ENCODE assay signal across 1 cellular context in genomic region chr22:31489632-31490495, GRCh38.
TF ChIP-seq lines count a peak whose summit lies in the region.

TSS of gene EIF4ENIF1 (minus strand) at chr22:31489842. CDS start at chr22:31488718, 1,124 bp downstream.

TF ChIP-seq in HEK293, 187 proteins besides CTCF, POLR2A, EP300 and RAD21 (continued from another document and continues in another):
- TF ChIP-seq TSHZ1 (tag by site-specific recombination; IDR thresholded peaks at IDR 0.05; ENCODE audit: borderline replicate concordance) (no peak; the same call in 1 of the 2 replicates), ZNF449 (tag by site-specific recombination; IDR thresholded peaks at IDR 0.05) (peak; percentile 56; the same call in 1 of the 2 replicates), SCRT1 (tag by site-specific recombination; IDR thresholded peaks at IDR 0.05; ENCODE audit: borderline replicate concordance) (no peak), ZSCAN5A (tag by site-specific recombination; IDR thresholded peaks at IDR 0.05) (peak; percentile 80), ZNF426 (tag by site-specific recombination; IDR thresholded peaks at IDR 0.05) (no peak), ZNF341 (tag by site-specific recombination; IDR thresholded peaks at IDR 0.05; ENCODE audit: low read depth) (peak; percentile 53; the same call in 1 of the 2 replicates), HIC1 (tag by site-specific recombination; IDR thresholded peaks at IDR 0.05) (no peak), ZNF248 (tag by site-specific recombination; IDR thresholded peaks at IDR 0.05) (no peak), PRDM4 (tag by site-specific recombination; IDR thresholded peaks at IDR 0.05) (peak; percentile 39; the same call in 1 of the 2 replicates), MEIS1 (CRISPR knock-in tag; IDR thresholded peaks at IDR 0.05; ENCODE audit: borderline replicate concordance) (no peak), ZNF114 (tag by site-specific recombination; IDR thresholded peaks at IDR 0.05) (no peak), ZNF202 (tag by site-specific recombination; IDR thresholded peaks at IDR 0.05; ENCODE audit: borderline replicate concordance) (no peak), INSM2 (tag by site-specific recombination; IDR thresholded peaks at IDR 0.05) (peak; percentile 30; the same call in 1 of the 2 replicates), ZNF354C (tag by site-specific recombination; IDR thresholded peaks at IDR 0.05; ENCODE audit: borderline replicate concordance, low read depth) (no peak), ZNF121 (tag by site-specific recombination; IDR thresholded peaks at IDR 0.05) (peak; percentile 29; the same call in 1 of the 2 replicates), HOXD13 (CRISPR knock-in tag; IDR thresholded peaks at IDR 0.05; ENCODE audit: borderline replicate concordance) (no peak), MYNN (tag by site-specific recombination; IDR thresholded peaks at IDR 0.05; ENCODE audit: borderline replicate concordance) (no peak), WT1 (tag by site-specific recombination; IDR thresholded peaks at IDR 0.05) (no peak), ZBTB8A (tag by site-specific recombination; IDR thresholded peaks at IDR 0.05) (peak; percentile 69), RBAK (tag by site-specific recombination; IDR thresholded peaks at IDR 0.05) (no peak), ZNF513 (tag by site-specific recombination; IDR thresholded peaks at IDR 0.05) (no peak), ZNF837 (tag by site-specific recombination; IDR thresholded peaks at IDR 0.05) (no peak), ZNF610 (tag by site-specific recombination; IDR thresholded peaks at IDR 0.05; ENCODE audit: borderline replicate concordance) (peak; percentile 74; the same call in 1 of the 2 replicates), ZBTB7A (tag by site-specific recombination; IDR thresholded peaks at IDR 0.05; ENCODE audit: low read depth) (no peak; the same call in 1 of the 2 replicates), ZNF621 (tag by site-specific recombination; IDR thresholded peaks at IDR 0.05) (no peak), TRIM28 (IDR thresholded peaks at IDR 0.05; ENCODE audit: borderline replicate concordance, low read length) (no peak), ZNF521 (tag by site-specific recombination; IDR thresholded peaks at IDR 0.05) (no peak), ZNF530 (tag by site-specific recombination; IDR thresholded peaks at IDR 0.05; ENCODE audit: low read depth) (no peak), ZNF473 (tag by site-specific recombination; IDR thresholded peaks at IDR 0.05) (no peak), HOXC10 (CRISPR knock-in tag; IDR thresholded peaks at IDR 0.05) (no peak), PATZ1 (tag by site-specific recombination; IDR thresholded peaks at IDR 0.05) (peak; percentile 92), ZNF211 (tag by site-specific recombination; IDR thresholded peaks at IDR 0.05; ENCODE audit: low read depth) (no peak), ZFP37 (tag by site-specific recombination; IDR thresholded peaks at IDR 0.05) (no peak), GLI4 (tag by site-specific recombination; IDR thresholded peaks at IDR 0.05) (no peak), ZNF175 (tag by site-specific recombination; IDR thresholded peaks at IDR 0.05) (no peak), ZNF560 (tag by site-specific recombination; IDR thresholded peaks at IDR 0.05; ENCODE audit: borderline replicate concordance) (no peak), GLIS1 (tag by site-specific recombination; IDR thresholded peaks at IDR 0.05) (no peak; the same call in 1 of the 2 replicates), ZNF571 (tag by site-specific recombination; IDR thresholded peaks at IDR 0.05) (no peak), ZNF221 (tag by site-specific recombination; IDR thresholded peaks at IDR 0.05; ENCODE audit: borderline replicate concordance) (no peak), KLF10 (tag by site-specific recombination; IDR thresholded peaks at IDR 0.05) (peak; percentile 74), ZSCAN4 (tag by site-specific recombination; IDR thresholded peaks at IDR 0.05) (no peak), ZNF132 (tag by site-specific recombination; IDR thresholded peaks at IDR 0.05; ENCODE audit: borderline replicate concordance) (no peak), ZNF639 (tag by site-specific recombination; IDR thresholded peaks at IDR 0.05) (no peak), ZNF146 (tag by site-specific recombination; IDR thresholded peaks at IDR 0.05) (0 out of 2 replicates have a peak, but pooled peaks have one; percentile 14)
